29 cellular contexts compared by ENCODE assay signal in genomic region chr1:233936842-233937241, GRCh38. TPM values are rescaled to one million over a fixed set of nuclear protein-coding genes. Genes with fewer than 3 reads are reported as not detected.
"Had no signal": no experiment of that assay in that cellular context is flagged by ENCODE, and none has a peak within 500 bp of the region (broad histone marks: within the 10 kb centered on the region; RNA-seq: fewer than 3 reads in every experiment).

No MANE protein-coding gene starts in this region.

- ATAC-seq: effector memory CD8-positive, alpha-beta T cell; esophagus mucosa; gastrocnemius medialis; heart right ventricle; left cardiac atrium; left lung; left ventricle myocardium superior; lower lobe of right lung had no signal

- H3K4me1 ChIP-seq: colonic mucosa, esophagus squamous epithelium, gastrocnemius medialis, heart right ventricle, left lung, lower lobe of right lung had no signal

- H3K27me3 ChIP-seq: colonic mucosa, gastrocnemius medialis, left lung had no signal

- H3K27ac ChIP-seq: colonic mucosa, epithelial cell of prostate, esophagus squamous epithelium, gastrocnemius medialis, heart right ventricle, left lung, lower lobe of right lung had no signal

- H3K9me3 ChIP-seq: colonic mucosa, esophagus squamous epithelium, gastrocnemius medialis, heart right ventricle, left lung, lower lobe of right lung had no signal

- H3K36me3 ChIP-seq: colonic mucosa, esophagus squamous epithelium, gastrocnemius medialis, heart right ventricle, left lung, lower lobe of right lung had no signal

- DNase-seq: colonic mucosa; cortex of kidney; effector CD8-positive, alpha-beta T cell; effector memory CD8-positive, alpha-beta T cell; endodermal cell; erythroblast; esophagus squamous epithelium; foreskin fibroblast; foreskin melanocyte; gastrocnemius medialis; glutamatergic neuron; head of caudate nucleus; heart right ventricle; hippocampal formation; left cardiac atrium; left lung; left ventricle myocardium superior; lower lobe of right lung; mesendoderm; midbrain had no signal

- FAIRE-seq: endometrium, islet of Langerhans, keratinocyte had no signal

- H3K4me3 ChIP-seq: colonic mucosa, esophagus squamous epithelium, gastrocnemius medialis, heart right ventricle, left lung, lower lobe of right lung had no signal

RNA-seq across cellular contexts. Expression of gene SLC35F3, which starts 32.4 kb away (rescaled TPM):
- total RNA-seq: dermis microvascular lymphatic vessel endothelial cell, glomerular endothelial cell, left ventricle myocardium superior, lung microvascular endothelial cell, mononuclear cell had no signal
